ENCODE assay signal across 30 cellular contexts in the genomic region with DNA sequence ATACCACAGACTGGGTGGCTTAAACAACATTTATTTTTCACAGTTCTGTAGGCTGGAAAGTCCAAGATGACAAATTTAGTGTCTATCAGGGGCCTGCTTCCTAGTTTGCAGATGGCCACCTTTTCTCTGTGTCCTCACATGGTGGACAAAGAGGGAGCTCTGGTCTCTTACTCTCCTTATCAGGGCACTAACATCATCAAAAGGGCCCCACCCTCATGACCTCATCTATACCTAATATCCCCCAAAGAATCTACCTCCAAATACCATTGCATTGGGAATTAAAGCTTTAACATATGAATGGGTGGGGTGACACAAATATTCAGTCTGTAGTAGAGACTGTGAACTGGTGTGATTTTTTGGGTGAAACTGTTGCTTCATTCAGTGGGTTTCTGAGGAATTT.
"Had no signal": no experiment of that assay in that cellular context is flagged by ENCODE, and none has a peak within 500 bp of the region (broad histone marks: within the 10 kb centered on the region; RNA-seq: fewer than 3 reads in every experiment).

No MANE protein-coding gene starts in this region.

- DNase-seq: naive B cell; naive thymus-derived CD8-positive, alpha-beta T cell; nephron progenitor cell; nucleus accumbens; pancreas; retina; right cardiac atrium; spleen; stimulated activated CD4-positive, alpha-beta T cell treated with anti-CD3 and anti-CD28 coated beads, Interleukin-12 subunit alpha, Interleukin-12 subunit beta, amount 100 ng/mL, for 4 hours; stimulated activated CD4-positive, alpha-beta T cell treated with anti-CD3 and anti-CD28 coated beads, Interleukin-1b, Interleukin-23, amount 100 ng/mL, for 48 hours; stimulated activated CD4-positive, alpha-beta T cell treated with anti-CD3 and anti-CD28 coated beads, Interleukin-4, amount 100 ng/mL, for 1 hour; stimulated activated CD4-positive, alpha-beta T cell treated with anti-CD3 and anti-CD28 coated beads, Interleukin-4, amount 100 ng/mL, for 4 hours; stimulated activated CD8-positive, alpha-beta memory T cell treated with anti-CD3 and anti-CD28 coated beads, Interleukin-4, amount 100 ng/mL, for 48 hours; stimulated activated naive CD4-positive, alpha-beta T cell; stimulated activated naive CD8-positive, alpha-beta T cell treated with anti-CD3 and anti-CD28 coated beads, Interleukin-15, amount 100 ng/mL, for 72 hours; stimulated activated naive CD8-positive, alpha-beta T cell treated with anti-CD3 and anti-CD28 coated beads, Interleukin-15, Interleukin-2, amounts not matched to agents 100 U/mL and 50 U/mL, for 24 hours; substantia nigra; testis; tibial artery; transverse colon had no signal

- H3K4me1 ChIP-seq: prostate gland, testis had no signal

- H3K36me3 ChIP-seq: neutrophil, pancreas, prostate gland, suprapubic skin, tibial artery, transverse colon, vagina had no signal

- H3K9me3 ChIP-seq: neutrophil, pancreas, prostate gland, suprapubic skin, testis, tibial artery, transverse colon, vagina had no signal

- H3K27me3 ChIP-seq: neutrophil, pancreas, spleen, suprapubic skin, testis, tibial artery, transverse colon, vagina had no signal

- ATAC-seq: naive thymus-derived CD8-positive, alpha-beta T cell; natural killer cell treated with Interleukin-12 subunit alpha and Interleukin-12 subunit beta and Interleukin-15 and Interleukin-18, amount 100 ng/mL, for 72 hours; pancreas; right cardiac atrium; sciatic nerve; stimulated activated memory B cell treated with anti-CD40 and anti-IgM and Interleukin-4, amounts not matched to agents 10 μg/mL and 1 μg/mL and 100 μg/mL, for 72 hours; stimulated activated naive CD8-positive, alpha-beta T cell treated with anti-CD3 and anti-CD28 coated beads, Interleukin-15, amount 100 ng/mL, for 72 hours had no signal

- H3K27ac ChIP-seq: neutrophil, pancreas, prostate gland, skin epidermis, spleen, suprapubic skin, testis, tibial artery, transverse colon, vagina had no signal

- FAIRE-seq: pancreas, urothelium cell line had no signal

- H3K4me3 ChIP-seq: pancreas, prostate gland, skin epidermis, smooth muscle cell, spleen, suprapubic skin, testis, tibial artery, transverse colon, vagina had no signal

- H3K4me2 ChIP-seq: smooth muscle cell had no signal
